ENCODE assay signal across 8 cellular contexts in the genomic region with DNA sequence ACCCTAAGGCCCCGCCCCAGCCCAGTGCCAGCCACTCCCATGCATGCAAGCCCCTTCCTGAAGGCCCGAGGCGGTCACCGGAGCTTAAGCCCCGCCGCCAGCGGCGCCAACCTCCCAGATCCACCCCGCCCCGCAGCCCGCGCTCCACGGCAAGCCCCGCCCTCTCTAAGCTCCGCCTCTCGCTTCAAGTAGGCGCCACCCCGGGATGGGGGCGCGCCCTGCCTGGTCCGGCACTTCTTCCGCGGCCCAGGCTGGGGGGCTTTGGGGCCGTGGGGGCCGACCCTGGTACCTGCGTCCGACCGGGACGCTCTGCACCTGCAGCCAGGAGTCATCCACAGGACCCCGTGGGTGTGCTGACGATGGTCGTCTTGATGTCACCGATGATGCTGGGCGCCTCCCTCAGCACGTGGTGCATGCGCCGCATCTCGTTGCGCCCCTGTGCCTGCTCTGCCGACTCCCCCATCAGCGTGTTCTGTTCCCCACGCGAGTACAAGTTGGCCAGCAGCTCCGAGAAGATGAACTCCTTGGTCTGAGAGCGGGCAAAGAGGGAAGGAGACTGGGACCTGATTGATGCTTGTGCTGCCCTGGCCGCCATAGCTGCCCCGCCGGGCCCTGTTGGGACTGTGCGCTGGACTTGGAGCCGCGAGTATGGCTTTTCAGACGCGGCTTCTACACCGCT. TPM values are rescaled to one million over a fixed set of nuclear protein-coding genes. Genes with fewer than 3 reads are reported as not detected.
DNase-seq lines count a peak whose midpoint lies in the region; ATAC-seq and TF ChIP-seq lines count a peak whose summit lies in the region.

No MANE protein-coding gene starts in this region.

- no peaks in the 10 kb centered on the region for H3K4me1 ChIP-seq in endocrine pancreas (ENCODE audit: control insufficient read depth, insufficient read depth, low read length)

- H3K9me3 Mint-ChIP-seq in mesothelial cell of epicardium: peaks cover 8% of the 10 kb centered on the region

- peak overlapping the region; percentile 44 for H3K9ac ChIP-seq in endocrine pancreas (ENCODE audit: control insufficient read depth, insufficient read depth, low read length)

- no peaks in the 10 kb centered on the region for H3K27me3 ChIP-seq in endocrine pancreas (ENCODE audit: control insufficient read depth, insufficient read depth, low read length)

- H3K4me3 Mint-ChIP-seq in mesothelial cell of epicardium: peak overlapping the region; percentile 85

- peaks cover 26% of the 10 kb centered on the region for H3K4me1 Mint-ChIP-seq in mesothelial cell of epicardium

- ATAC-seq in GM21381 (IDR thresholded peaks at IDR 0.05; ENCODE audit: unreplicated experiment): peak; percentile 95

- DNase-seq in CMK (ENCODE audit: low read depth): peak; percentile 92
- DNase-seq in HT1080 (ENCODE audit: low read depth): peak; percentile 70
- DNase-seq in NOMO-1 treated with dmso at 0.1 percent for 144 hours (lab: John Stamatoyannopoulos, UW; ENCODE audit: unreplicated experiment): peak; percentile 92
- peak; percentile 66 for DNase-seq in activated CD8-positive, alpha-beta memory T cell treated with anti-CD3 and anti-CD28 coated beads, Interleukin-2, amount 50 U/mL, for 1 hour (ENCODE audit: extremely low read depth)
- DNase-seq in mesothelial cell of epicardium (ENCODE audit: low spot score in 2 of 2, unreplicated experiment in 2 of 2): peak; percentile 91 to 95
- DNase-seq in stimulated activated CD8-positive, alpha-beta memory T cell treated with anti-CD3 and anti-CD28 coated beads, Interleukin-15, amount 100 ng/mL, for 1 hour (ENCODE audit: low read depth): peak; percentile 79

- H3K9me3 ChIP-seq in endocrine pancreas (ENCODE audit: control insufficient read depth, low read length): no peaks in the 10 kb centered on the region

- peaks cover 9% of the 10 kb centered on the region for H3K27me3 Mint-ChIP-seq in mesothelial cell of epicardium (ENCODE audit: low read depth)

- peak overlapping the region; percentile 6 for H3K27ac Mint-ChIP-seq in mesothelial cell of epicardium

- TF ChIP-seq CTCF in mesothelial cell of epicardium (IDR thresholded peaks at IDR 0.05; ENCODE audit: unreplicated experiment): no peak

- no peaks in the 10 kb centered on the region for H3K36me3 ChIP-seq in endocrine pancreas (ENCODE audit: control insufficient read depth, insufficient read depth, low read length)

- no peaks in the 10 kb centered on the region for H3K36me3 Mint-ChIP-seq in mesothelial cell of epicardium

- H3K4me3 ChIP-seq in endocrine pancreas (ENCODE audit: control insufficient read depth, insufficient read depth, low read length): no peak overlapping the region

RNA-seq across cellular contexts. Expression of a gene that starts 26.1 kb away (rescaled TPM):
- 15.4 and 16.9 TPM in 2 replicates for total RNA-seq in HT1080 (2014; rRNA removed; shearing (Covaris generic))
- polyA plus RNA-seq in HT1080 (2015; cell fraction: cytosol; rRNA removed): 4.5 and 4.7 TPM in 2 replicates
- polyA plus RNA-seq in HT1080 (2015; cell fraction: nucleus; rRNA removed): 63.5 and 65.9 TPM in 2 replicates
- 11.3 to 11.8 TPM (median 11.4 TPM) in 3 replicates for total RNA-seq in mesothelial cell of epicardium
